In the genomic region with DNA sequence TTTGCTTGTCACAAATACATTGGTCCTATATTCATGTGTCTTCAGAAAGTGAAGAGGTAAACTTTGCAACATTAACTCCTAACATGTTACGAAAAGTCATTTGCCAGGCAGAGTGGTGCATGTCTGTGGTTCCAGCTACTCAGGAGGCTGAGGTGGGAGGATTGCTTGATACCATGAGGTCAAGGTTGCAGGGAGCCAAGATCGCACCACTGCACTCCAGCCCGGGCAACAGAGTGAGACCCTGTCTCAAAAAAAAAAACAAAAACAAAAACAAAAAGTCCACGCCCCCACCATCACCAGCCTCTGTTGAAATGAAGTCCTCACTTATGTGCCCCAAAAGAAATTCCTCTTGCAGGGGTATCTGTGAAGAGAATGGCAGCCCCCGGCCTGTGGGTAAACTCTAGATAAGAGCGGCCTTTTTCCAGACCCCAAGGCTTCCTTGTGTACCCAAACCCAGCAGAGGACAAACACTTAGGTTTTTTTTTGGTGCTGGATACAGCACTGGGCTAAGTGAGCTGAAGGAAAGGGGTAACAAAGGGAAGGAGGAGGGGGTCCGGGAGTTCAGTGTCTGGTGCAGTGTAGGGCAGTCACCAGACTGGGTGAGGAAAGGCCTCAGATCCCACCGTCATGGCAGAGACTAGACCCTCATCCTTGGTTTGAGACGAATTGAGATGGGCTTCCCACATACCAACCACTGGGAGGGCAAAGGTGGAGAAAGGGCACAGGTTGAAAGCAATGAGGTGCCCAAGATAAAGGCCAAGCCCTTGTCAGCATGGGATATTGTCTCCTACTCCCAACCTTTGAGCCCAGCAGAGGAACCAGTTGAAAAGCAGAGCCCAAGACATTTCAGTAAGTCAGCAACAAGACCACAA, we compare ENCODE assay signal across 14 cellular contexts.
"Had no signal": no experiment of that assay in that cellular context is flagged by ENCODE, and none has a peak within 500 bp of the region (broad histone marks: within the 10 kb centered on the region; RNA-seq: fewer than 3 reads in every experiment).

No MANE protein-coding gene starts in this region.

- H3K4me1 Mint-ChIP-seq: nephron had no signal

- H3K27ac ChIP-seq: adrenal gland, sigmoid colon, testis had no signal

- H3K27me3 ChIP-seq: adrenal gland, sigmoid colon, testis had no signal

- DNase-seq: activated CD4-positive, alpha-beta T cell treated with anti-CD3 and anti-CD28 coated beads, Interleukin-2, amount 50 U/mL, for 48 hours; activated CD4-positive, CD25-positive, alpha-beta regulatory T cell; activated naive CD4-positive, alpha-beta T cell; adrenal gland; foreskin melanocyte; head of caudate nucleus; left colon; mammary epithelial cell; sigmoid colon; stimulated activated CD4-positive, alpha-beta T cell treated with anti-CD3 and anti-CD28 coated beads, Interleukin-2, amount 100 ng/mL, for 48 hours; T-helper 17 cell; testis had no signal

- H3K9me3 ChIP-seq: testis had no signal

- H3K4me1 ChIP-seq: adrenal gland, sigmoid colon, testis had no signal

- H3K4me3 Mint-ChIP-seq: nephron; stimulated activated naive CD8-positive, alpha-beta T cell treated with anti-CD3 and anti-CD28 coated beads, Interleukin-15, Interleukin-2, amounts not matched to agents 100 ng/mL and 50 ng/mL, for 24 hours; T-helper 17 cell had no signal

- H3K4me3 ChIP-seq: adrenal gland, sigmoid colon, testis had no signal

- H3K9me3 Mint-ChIP-seq: stimulated activated naive CD8-positive, alpha-beta T cell treated with anti-CD3 and anti-CD28 coated beads, Interleukin-15, Interleukin-2, amounts not matched to agents 100 ng/mL and 50 ng/mL, for 24 hours had no signal

- H3K27me3 Mint-ChIP-seq: stimulated activated naive CD8-positive, alpha-beta T cell treated with anti-CD3 and anti-CD28 coated beads, Interleukin-15, Interleukin-2, amounts not matched to agents 100 ng/mL and 50 ng/mL, for 24 hours; T-helper 17 cell had no signal

- ATAC-seq: left colon, T-helper 17 cell had no signal

- H3K27ac Mint-ChIP-seq: nephron; stimulated activated naive CD8-positive, alpha-beta T cell treated with anti-CD3 and anti-CD28 coated beads, Interleukin-15, Interleukin-2, amounts not matched to agents 100 ng/mL and 50 ng/mL, for 24 hours; T-helper 17 cell had no signal
